In the genomic region with DNA sequence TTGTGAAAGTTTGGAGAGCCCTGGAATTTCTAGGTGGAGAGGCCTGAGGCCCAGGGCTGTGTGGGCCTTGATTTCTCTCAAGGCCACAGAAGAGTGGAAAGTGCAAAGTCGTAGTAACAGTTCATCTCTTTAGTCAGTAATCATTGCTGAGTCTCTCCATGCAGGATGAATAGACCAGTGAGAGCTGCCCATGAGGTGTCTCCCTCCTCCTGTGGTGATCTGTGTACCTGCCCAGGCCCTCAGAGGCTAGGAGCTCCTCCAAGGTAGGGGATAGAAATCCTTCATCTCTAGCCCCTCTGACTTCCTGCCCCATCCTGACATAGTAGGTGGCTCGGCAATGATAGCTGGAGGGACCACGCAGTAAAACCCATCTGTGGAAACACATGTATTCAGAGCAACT, we compare ENCODE assay signal across 1 cellular context.
TF ChIP-seq lines count a peak whose summit lies in the region.

No MANE protein-coding gene starts in this region.

TF ChIP-seq in GM23338, 12 proteins besides CTCF, POLR2A, EP300 and RAD21 (continued from another document):
- TF ChIP-seq ETS1 (IDR thresholded peaks at IDR 0.05): no peak
